Comparison of ENCODE assay signal across 9 cellular contexts in the genomic region with DNA sequence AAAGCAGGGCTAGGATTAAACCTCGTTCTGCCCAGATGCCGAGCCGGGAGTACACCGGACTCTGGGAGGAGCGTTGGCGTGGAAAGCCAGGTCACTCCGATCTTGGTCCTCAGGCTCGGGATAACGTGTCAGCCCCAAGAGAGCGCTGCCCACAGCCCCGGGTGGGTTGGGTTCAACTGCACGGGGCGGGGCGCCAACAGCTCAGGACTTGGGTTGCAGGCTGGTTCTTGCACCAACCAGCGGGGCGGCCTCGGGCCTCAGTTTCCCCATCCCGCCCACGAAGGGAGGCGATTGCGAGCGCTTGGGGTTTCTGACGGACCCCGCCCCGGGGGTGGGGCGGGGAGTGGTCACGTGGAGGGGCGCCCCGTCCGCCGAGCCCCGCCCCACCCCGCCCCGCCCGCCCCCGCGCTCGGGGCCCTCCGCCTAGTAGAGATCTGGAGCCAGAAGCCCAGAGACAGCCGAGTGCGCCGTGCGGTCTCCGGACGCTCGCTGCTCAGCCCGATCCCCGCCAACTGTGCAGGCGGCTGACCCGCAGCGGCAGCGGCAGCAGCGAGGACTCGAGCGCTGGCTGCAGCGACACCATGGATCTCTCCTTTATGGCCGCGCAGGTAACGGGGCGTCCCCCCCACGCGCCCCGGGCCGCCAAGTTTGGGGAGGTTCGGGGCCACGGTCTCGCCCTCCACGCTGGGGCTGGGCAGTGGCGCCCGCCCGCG. TPM values are rescaled to one million over a fixed set of nuclear protein-coding genes. Genes with fewer than 3 reads are reported as not detected.
A peak's percentile ranks its signal among the peaks of the same experiment; 100 is the strongest.
DNase-seq lines count a peak whose midpoint lies in the region; ATAC-seq and TF ChIP-seq lines count a peak whose summit lies in the region.
"Had no signal": no experiment of that assay in that cellular context is flagged by ENCODE, and none has a peak within 500 bp of the region (broad histone marks: within the 10 kb centered on the region; RNA-seq: fewer than 3 reads in every experiment).

TSS of gene C14orf132 (plus strand) at position 443 of the 713 bp plus-strand sequence. CDS start at position 582, 139 bp downstream.

- H3K27me3 Mint-ChIP-seq in naive thymus-derived CD8-positive, alpha-beta T cell: peaks cover 25 to 61% (median 41%) of the 10 kb centered on the region in 5 donors

- peaks cover 8% of the 10 kb centered on the region for H3K79me2 ChIP-seq in fibroblast of lung (ENCODE audit: control insufficient read depth, insufficient read depth, low read length)

- H3K4me3 Mint-ChIP-seq in naive thymus-derived CD8-positive, alpha-beta T cell: peak within 1 kb of the TSS; percentile 74 to 89 (median 82)

- H3K9me3 ChIP-seq in fibroblast of lung (ENCODE audit: control insufficient read depth, insufficient read depth, low read depth, low read length): no peaks in the 10 kb centered on the region

- peak within 1 kb of the TSS; percentile 86 for H3K9ac ChIP-seq in fibroblast of lung (ENCODE audit: insufficient read depth, low read length)

- DNase-seq in NCI-H82 (lab: John Stamatoyannopoulos, UW) (peak; percentile 70), NCI-H82 treated with DMSO at 0.1 percent for 48 hours (lab: John Stamatoyannopoulos, UW; ENCODE audit: unreplicated experiment) (no peak), NCI-H2196 treated with DMSO at 0.1 percent for 48 hours (lab: John Stamatoyannopoulos, UW; ENCODE audit: unreplicated experiment) (peak; percentile 17), fibroblast of lung (ENCODE audit: low read depth in 2 of 2) (peak; percentile 55 to 59), GF-D8 (lab: John Stamatoyannopoulos, UW) (no peak)
- peak; percentile 69 to 78 for DNase-seq in activated T-cell treated with anti-CD3 and anti-CD28 coated beads, Interleukin-2, amount 50 U/mL, for 48 hours
- peak in 7 of 10 donors; percentile 11 to 47 (median 29) for DNase-seq in naive thymus-derived CD8-positive, alpha-beta T cell
- DNase-seq in stimulated activated naive CD8-positive, alpha-beta T cell treated with anti-CD3 and anti-CD28 coated beads, Interleukin-15, Interleukin-2, amounts not matched to agents 100 U/mL and 50 U/mL, for 24 hours: peak; percentile 65
- DNase-seq: DND-41 had no signal

- H3K36me3 Mint-ChIP-seq in naive thymus-derived CD8-positive, alpha-beta T cell: no peaks in the 10 kb centered on the region

- H3K4me3 ChIP-seq in fibroblast of lung (replicated peaks in 1 of 4; ENCODE audit: control extremely low read depth in 1 of 4, insufficient read depth in 1 of 4, low read depth in 3 of 4, low read length in 4 of 4): peak within 1 kb of the TSS; percentile 75 to 91 (median 86)

- peaks cover 12% of the 10 kb centered on the region for H3K4me1 ChIP-seq in fibroblast of lung (ENCODE audit: control insufficient read depth, extremely low read depth, insufficient read depth, low read length)

- H3K9me3 Mint-ChIP-seq in naive thymus-derived CD8-positive, alpha-beta T cell: no peaks in the 10 kb centered on the region

- H3K27me3 ChIP-seq in fibroblast of lung (ENCODE audit: control insufficient read depth, insufficient read depth, low read length): peaks cover 2% of the 10 kb centered on the region

- TF ChIP-seq CTCF in fibroblast of lung (conservative IDR thresholded peaks at IDR 0.05 in 1 of 2, IDR thresholded peaks at IDR 0.05 in 1 of 2; ENCODE audit: low read depth in 1 of 2, low read length in 2 of 2): no peak

- peak within 1 kb of the TSS; percentile 79 for H3K4me2 ChIP-seq in fibroblast of lung (ENCODE audit: extremely low read depth, insufficient read depth, low read length)

- H3K27ac ChIP-seq in fibroblast of lung (ENCODE audit: insufficient read depth, low read length): peak within 1 kb of the TSS; percentile 80

- H3K36me3 ChIP-seq in fibroblast of lung (ENCODE audit: control insufficient read depth, insufficient read depth, low read length): peaks cover 2% of the 10 kb centered on the region

- peak within 1 kb of the TSS in 4 of 10 donors; percentile 26 to 79 (median 56) for H3K27ac Mint-ChIP-seq in naive thymus-derived CD8-positive, alpha-beta T cell

- POLR2A ChIA-PET in naive thymus-derived CD8-positive, alpha-beta T cell (lab: Charles Lee): no interaction called here

- H2AFZ ChIP-seq in fibroblast of lung (ENCODE audit: low read length): peak within 1 kb of the TSS; percentile 54

- ATAC-seq in naive thymus-derived CD8-positive, alpha-beta T cell: peak; percentile 73 to 81
- peak; percentile 74 for ATAC-seq in stimulated activated naive CD8-positive, alpha-beta T cell treated with anti-CD3 and anti-CD28 coated beads, Interleukin-15, Interleukin-2, amounts not matched to agents 100 U/mL and 50 U/mL, for 24 hours

- H3K4me1 Mint-ChIP-seq in naive thymus-derived CD8-positive, alpha-beta T cell: peaks cover 16 to 35% (median 19%) of the 10 kb centered on the region in 4 donors

- H4K20me1 ChIP-seq in fibroblast of lung (ENCODE audit: control insufficient read depth, extremely low read depth, insufficient read depth, low read length): no peaks in the 10 kb centered on the region

RNA-seq across cellular contexts. Expression of gene C14orf132, which starts in this region (rescaled TPM):
- total RNA-seq in fibroblast of lung: 41.1 and 48.6 TPM in 2 replicates
- polyA plus RNA-seq in fibroblast of lung: 12.1 and 20.6 TPM in 2 replicates
- 16.9 and 27.0 TPM in 2 replicates for polyA plus RNA-seq in fibroblast of lung (2012)
- 13.4 and 39.0 TPM in 2 replicates for polyA minus RNA-seq in fibroblast of lung (ENCODE audit: low replicate concordance)
- 1 to 10 TPM; 4.3 to 4.6 TPM for total RNA-seq in naive thymus-derived CD8-positive, alpha-beta T cell
- under 1 TPM in 2 of 3 donors, not detected in 1; 0.57 to 0.64 TPM for polyA plus RNA-seq in naive thymus-derived CD8-positive, alpha-beta T cell

Comparison
In these comparisons a context has a peak if more than half of its experiments do, and no peak if none do; other contexts are left out.
1. DNase-seq: peak in NCI-H82 (single experiment), NCI-H2196 treated with DMSO at 0.1 percent for 48 hours (single experiment), activated T-cell treated with anti-CD3 and anti-CD28 coated beads, Interleukin-2, amount 50 U/mL, for 48 hours (2 of 2), fibroblast of lung (2 of 2), naive thymus-derived CD8-positive, alpha-beta T cell (7 of 10) and stimulated activated naive CD8-positive, alpha-beta T cell treated with anti-CD3 and anti-CD28 coated beads, Interleukin-15, Interleukin-2, amounts not matched to agents 100 U/mL and 50 U/mL, for 24 hours (single experiment); none in NCI-H82 treated with DMSO at 0.1 percent for 48 hours (single experiment) and GF-D8 (single experiment).